1 cellular context compared by ENCODE assay signal in the genomic region with DNA sequence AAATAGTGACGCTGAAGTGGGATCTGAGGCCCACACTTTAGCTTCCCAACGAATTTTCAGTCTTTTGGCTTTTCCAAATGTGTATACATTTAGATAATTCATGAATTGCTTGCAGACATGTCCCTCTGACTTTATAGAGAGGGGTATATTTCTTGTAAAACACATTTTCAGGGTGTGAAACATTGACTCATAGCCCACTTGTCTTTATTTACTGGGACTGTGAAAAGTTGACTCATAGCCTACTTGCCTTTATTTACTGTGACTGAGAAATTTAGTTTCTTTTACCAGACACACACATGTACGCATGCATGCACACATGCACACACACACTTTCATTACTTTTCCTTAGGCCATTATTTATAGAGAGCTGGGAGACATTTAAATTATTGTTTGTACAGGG.
TF ChIP-seq lines count a peak whose summit lies in the region.

No MANE protein-coding gene starts in this region.

TF ChIP-seq in SK-N-SH, 30 proteins besides CTCF, POLR2A, EP300 and RAD21 (continued from another document):
- TF ChIP-seq REST (IDR thresholded peaks at IDR 0.05; ENCODE audit: low read depth, low read length) (no peak), FOXM1 (IDR thresholded peaks at IDR 0.05; ENCODE audit: low read depth) (no peak), SIN3A (IDR thresholded peaks at IDR 0.05; ENCODE audit: borderline replicate concordance, low read depth, low read length) (no peak), ELF1 (IDR thresholded peaks at IDR 0.05) (no peak), RCOR1 (IDR thresholded peaks at IDR 0.05; ENCODE audit: low read length) (no peak), RXRA (IDR thresholded peaks at IDR 0.05; ENCODE audit: borderline replicate concordance, low read depth) (no peak), GATA2 (CRISPR knock-in tag; IDR thresholded peaks at IDR 0.05) (no peak), EZH2phosphoT487 (IDR thresholded peaks at IDR 0.05; ENCODE audit: borderline replicate concordance, low read depth) (no peak), POLR2AphosphoS5 (IDR thresholded peaks at IDR 0.05; ENCODE audit: low read depth, low read length) (no peak)
- TF ChIP-seq, protein P1, sequence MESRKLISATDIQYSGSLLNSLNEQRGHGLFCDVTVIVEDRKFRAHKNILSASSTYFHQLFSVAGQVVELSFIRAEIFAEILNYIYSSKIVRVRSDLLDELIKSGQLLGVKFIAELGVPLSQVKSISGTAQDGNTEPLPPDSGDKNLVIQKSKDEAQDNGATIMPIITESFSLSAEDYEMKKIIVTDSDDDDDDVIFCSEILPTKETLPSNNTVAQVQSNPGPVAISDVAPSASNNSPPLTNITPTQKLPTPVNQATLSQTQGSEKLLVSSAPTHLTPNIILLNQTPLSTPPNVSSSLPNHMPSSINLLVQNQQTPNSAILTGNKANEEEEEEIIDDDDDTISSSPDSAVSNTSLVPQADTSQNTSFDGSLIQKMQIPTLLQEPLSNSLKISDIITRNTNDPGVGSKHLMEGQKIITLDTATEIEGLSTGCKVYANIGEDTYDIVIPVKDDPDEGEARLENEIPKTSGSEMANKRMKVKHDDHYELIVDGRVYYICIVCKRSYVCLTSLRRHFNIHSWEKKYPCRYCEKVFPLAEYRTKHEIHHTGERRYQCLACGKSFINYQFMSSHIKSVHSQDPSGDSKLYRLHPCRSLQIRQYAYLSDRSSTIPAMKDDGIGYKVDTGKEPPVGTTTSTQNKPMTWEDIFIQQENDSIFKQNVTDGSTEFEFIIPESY (IDR thresholded peaks at IDR 0.05; ENCODE audit: borderline replicate concordance, low read depth) = no peak
